13 cellular contexts compared by ENCODE assay signal in genomic region chr9:128106181-128106939, GRCh38. TPM values are rescaled to one million over a fixed set of nuclear protein-coding genes. Genes with fewer than 3 reads are reported as not detected.
DNase-seq lines count a peak whose midpoint lies in the region; ATAC-seq and TF ChIP-seq lines count a peak whose summit lies in the region.
"Had no signal": no experiment of that assay in that cellular context is flagged by ENCODE, and none has a peak within 500 bp of the region (broad histone marks: within the 10 kb centered on the region; RNA-seq: fewer than 3 reads in every experiment).

No MANE protein-coding gene starts in this region.

- no peak overlapping the region for H3K4me2 ChIP-seq in BLaER1

- no peak for TF ChIP-seq CTCF in RWPE1 (conservative IDR thresholded peaks at IDR 0.05; ENCODE audit: low read depth)
- TF ChIP-seq CTCF in mucosa of descending colon (IDR thresholded peaks at IDR 0.05), result no peak

- H3K27ac ChIP-seq in BLaER1 (peak overlapping the region; percentile 62), RWPE1 (peak overlapping the region; percentile 37)
- H3K27ac ChIP-seq: SJCRH30, tibial artery had no signal

- ATAC-seq in mucosa of descending colon (no peak), HG03097 (IDR thresholded peaks at IDR 0.05; ENCODE audit: low FRiP score, unreplicated experiment) (no peak)

- 0 out of 2 replicates have a peak overlapping the region, but pooled peaks have one; percentile 6 for H3K9ac ChIP-seq in BLaER1

- CTCF ChIA-PET in RWPE1 (lab: Yijun Ruan, JAX), result interaction anchor here (0.7 to 6.6 kb wide), 2 partner anchors 11 to 55 kb away, joined by 3 to 51 read pairs; no protein-coding TSS in a partner anchor

- H3K9me3 ChIP-seq in BLaER1 (no peaks in the 10 kb centered on the region), mucosa of descending colon (no peaks in the 10 kb centered on the region)
- H3K9me3 ChIP-seq: ovary, SJCRH30, tibial artery had no signal

- H3K27me3 ChIP-seq in BLaER1, result no peaks in the 10 kb centered on the region
- H3K27me3 ChIP-seq: ovary, SJCRH30, tibial artery had no signal

- POLR2A ChIA-PET in RWPE1 (lab: Yijun Ruan, JAX; ENCODE audit: low non-redundant PET), result no interaction called here

- H3K4me1 ChIP-seq in BLaER1 (peaks cover 65% of the 10 kb centered on the region), mucosa of descending colon (ENCODE audit: low read depth) (peaks cover 29% of the 10 kb centered on the region)

- intact Hi-C loops in mucosa of descending colon (cut with DNase I, micrococcal nuclease), result no loop called here

- peaks cover 30% of the 10 kb centered on the region for H4K20me1 ChIP-seq in BLaER1

- DNase-seq in RWPE1 (ENCODE audit: low spot score) (no peak), mucosa of descending colon (peak in 2 of 3 donors; percentile 42 to 52)
- DNase-seq in stimulated activated CD4-positive, alpha-beta T cell treated with anti-CD3 and anti-CD28 coated beads, Interleukin-4, amount 100 ng/mL, for 24 hours, result no peak
- DNase-seq in stimulated activated CD4-positive, alpha-beta T cell treated with anti-CD3 and anti-CD28 coated beads, Interleukin-12 subunit alpha, Interleukin-12 subunit beta, amount 100 ng/mL, for 4 hours, result no peak
- DNase-seq: foreskin melanocyte, KG1, NCI-H226, SJCRH30, tibial artery had no signal

- H3K36me3 ChIP-seq in BLaER1 (peaks cover 87% of the 10 kb centered on the region), mucosa of descending colon (ENCODE audit: low read depth) (peaks cover 17% of the 10 kb centered on the region)
- H3K36me3 ChIP-seq: ovary had no signal

- H3K4me3 ChIP-seq in BLaER1 (no peak overlapping the region), mucosa of descending colon (no peak overlapping the region)
- H3K4me3 ChIP-seq: ovary, SJCRH30, tibial artery had no signal

RNA-seq across cellular contexts. Expression of gene PTGES2, which starts 21.2 kb away (rescaled TPM):
- 10 to 100 TPM; 65.3 to 99.7 (median 90.6) TPM for total RNA-seq in mucosa of descending colon

RNA-seq across cellular contexts. Expression of gene SLC25A25, which starts 38.3 kb away (rescaled TPM):
- 10 to 100 TPM; 19.1 to 27.3 (median 21.3) TPM for total RNA-seq in mucosa of descending colon

RNA-seq across cellular contexts. Expression of gene NAIF1, which starts 39.2 kb away (rescaled TPM):
- 10 to 100 TPM; 10.4 to 12.6 (median 11.9) TPM for total RNA-seq in mucosa of descending colon

RNA-seq across cellular contexts. Expression of gene LCN2, which starts 42.9 kb away (rescaled TPM):
- total RNA-seq in mucosa of descending colon, result 100 to 1,000 TPM in 1 of 3 donors, 10 to 100 TPM in 2; 16.8 to 456 (median 20.5) TPM
- total RNA-seq: activated CD8-positive, alpha-beta memory T cell treated with anti-CD3 and anti-CD28 coated beads for 36 hours; SJCRH30 had no signal

RNA-seq across cellular contexts. Expression of gene BBLN, which starts 53.7 kb away (rescaled TPM):
- 10 to 100 TPM; 33.7 to 46.8 (median 37.6) TPM for total RNA-seq in mucosa of descending colon

Comparison
In these comparisons a context has a peak if more than half of its experiments do, and no peak if none do; other contexts are left out.
1. DNase-seq: peak in mucosa of descending colon (2 of 3); none in RWPE1 (single experiment), stimulated activated CD4-positive, alpha-beta T cell treated with anti-CD3 and anti-CD28 coated beads, Interleukin-4, amount 100 ng/mL, for 24 hours (single experiment) and stimulated activated CD4-positive, alpha-beta T cell treated with anti-CD3 and anti-CD28 coated beads, Interleukin-12 subunit alpha, Interleukin-12 subunit beta, amount 100 ng/mL, for 4 hours (single experiment).